In genomic region chrX:119573840-119574393, GRCh38 we compare ENCODE assay signal across 8 cellular contexts. TPM values are rescaled to one million over a fixed set of nuclear protein-coding genes. Genes with fewer than 3 reads are reported as not detected.
DNase-seq lines count a peak whose midpoint lies in the region; ATAC-seq and TF ChIP-seq lines count a peak whose summit lies in the region.

No MANE protein-coding gene starts in this region.

- H3K4me3 Mint-ChIP-seq in WTC11: peak overlapping the region; percentile 86
- peak overlapping the region; percentile 91 for H3K4me3 Mint-ChIP-seq in neural crest cell

- H3K27ac Mint-ChIP-seq in WTC11 (peak overlapping the region; percentile 92), neural crest cell (ENCODE audit: unreplicated experiment) (peak overlapping the region; percentile 93)

- H3K27me3 Mint-ChIP-seq in WTC11 (ENCODE audit: low read depth) (no peaks in the 10 kb centered on the region), neural crest cell (ENCODE audit: low read depth) (no peaks in the 10 kb centered on the region)

- H3K36me3 Mint-ChIP-seq in WTC11: peaks cover 6% of the 10 kb centered on the region
- peaks cover 2% of the 10 kb centered on the region for H3K36me3 Mint-ChIP-seq in neural crest cell (ENCODE audit: low read depth)

- TF ChIP-seq CTCF in WTC11 (IDR thresholded peaks at IDR 0.05) (no peak), neural crest cell (conservative IDR thresholded peaks at IDR 0.05) (no peak)

- peak; percentile 55 for DNase-seq in CD1c-positive myeloid dendritic cell (ENCODE audit: extremely low spot score)
- no peak for DNase-seq in WTC11 (ENCODE audit: low spot score)
- peak; percentile 31 for DNase-seq in fibroblast of the conjunctiva (ENCODE audit: low read depth)
- no peak for DNase-seq in neural crest cell (ENCODE audit: low read depth, low spot score)
- DNase-seq in NCI-H2171 (lab: John Stamatoyannopoulos, UW): no peak
- no peak for DNase-seq in NCI-H128 (lab: John Stamatoyannopoulos, UW; ENCODE audit: unreplicated experiment)

- CTCF ChIA-PET in WTC11 (lab: Charles Lee): interaction anchor here (0.7 to 2.4 kb wide), 8 partner anchors 9 to 184 kb away, joined by 3 to 15 read pairs (median 6); partner anchors contain the start of genes SOWAHD and STEEP1

- H3K4me1 Mint-ChIP-seq in WTC11: peaks cover 8% of the 10 kb centered on the region
- H3K4me1 Mint-ChIP-seq in neural crest cell: peaks cover 10% of the 10 kb centered on the region

- peaks cover 13% of the 10 kb centered on the region for H3K9me3 Mint-ChIP-seq in WTC11
- H3K9me3 Mint-ChIP-seq in neural crest cell: no peaks in the 10 kb centered on the region

- POLR2A ChIA-PET in WTC11 (lab: Charles Lee): interaction anchor here (0.6 to 2.2 kb wide), 4 partner anchors 40 to 184 kb away, joined by 3 to 8 read pairs (median 5); partner anchors contain the start of genes SEPTIN6 and SOWAHD

- peak; percentile 13 for ATAC-seq in GM18909 (IDR thresholded peaks at IDR 0.05; ENCODE audit: poor library complexity, unreplicated experiment)
- peak; percentile 69 for ATAC-seq in HG03520 (IDR thresholded peaks at IDR 0.05; ENCODE audit: unreplicated experiment)
- peak; percentile 14 for ATAC-seq in WTC11

TF ChIP-seq in WTC11, 78 proteins besides CTCF, POLR2A, EP300 and RAD21:
- TF ChIP-seq JAZF1 (CRISPR knock-in tag; IDR thresholded peaks at IDR 0.05) (no peak), TP53 (CRISPR knock-in tag; IDR thresholded peaks at IDR 0.05) (no peak), TEAD4 (CRISPR knock-in tag; IDR thresholded peaks at IDR 0.05) (no peak), PRDM15 (CRISPR knock-in tag; IDR thresholded peaks at IDR 0.05) (peak; percentile 90), IRF1 (CRISPR knock-in tag; IDR thresholded peaks at IDR 0.05) (no peak), MYBL2 (CRISPR knock-in tag; IDR thresholded peaks at IDR 0.05) (0 out of 2 replicates have a peak, but pooled peaks have one; percentile 7), USF1 (CRISPR knock-in tag; IDR thresholded peaks at IDR 0.05) (no peak)

RNA-seq across cellular contexts. Expression of gene UBE2A, which starts 0.4 kb away (rescaled TPM):
- total RNA-seq in WTC11 (2021) (39.3 to 43.3 TPM (median 43.0 TPM) in 3 replicates), neural crest cell (43.5 and 45.4 TPM in 2 replicates)

RNA-seq across cellular contexts. Expression of gene STEEP1, which starts 8.7 kb away (rescaled TPM):
- total RNA-seq in WTC11 (2021): 24.2 to 25.8 TPM (median 25.5 TPM) in 3 replicates
- total RNA-seq in neural crest cell: 24.5 and 26.8 TPM in 2 replicates

RNA-seq across cellular contexts. Expression of gene NKRF, which starts 32.3 kb away (rescaled TPM):
- total RNA-seq in WTC11 (2021): 13.0 to 15.0 TPM (median 13.6 TPM) in 3 replicates
- 13.6 and 13.9 TPM in 2 replicates for total RNA-seq in neural crest cell

Comparison
In these comparisons a context has a peak if more than half of its experiments do, and no peak if none do; other contexts are left out.
1. DNase-seq: peak in CD1c-positive myeloid dendritic cell (single experiment) and fibroblast of the conjunctiva (single experiment); none in WTC11 (single experiment), neural crest cell (single experiment), NCI-H2171 (single experiment) and NCI-H128 (single experiment).
2. ATAC-seq: peak in every context shown above with its lines; median percentile 69 in HG03520; 14 in WTC11; 13 in GM18909.